ENCODE assay signal across 1 cellular context in the genomic region with DNA sequence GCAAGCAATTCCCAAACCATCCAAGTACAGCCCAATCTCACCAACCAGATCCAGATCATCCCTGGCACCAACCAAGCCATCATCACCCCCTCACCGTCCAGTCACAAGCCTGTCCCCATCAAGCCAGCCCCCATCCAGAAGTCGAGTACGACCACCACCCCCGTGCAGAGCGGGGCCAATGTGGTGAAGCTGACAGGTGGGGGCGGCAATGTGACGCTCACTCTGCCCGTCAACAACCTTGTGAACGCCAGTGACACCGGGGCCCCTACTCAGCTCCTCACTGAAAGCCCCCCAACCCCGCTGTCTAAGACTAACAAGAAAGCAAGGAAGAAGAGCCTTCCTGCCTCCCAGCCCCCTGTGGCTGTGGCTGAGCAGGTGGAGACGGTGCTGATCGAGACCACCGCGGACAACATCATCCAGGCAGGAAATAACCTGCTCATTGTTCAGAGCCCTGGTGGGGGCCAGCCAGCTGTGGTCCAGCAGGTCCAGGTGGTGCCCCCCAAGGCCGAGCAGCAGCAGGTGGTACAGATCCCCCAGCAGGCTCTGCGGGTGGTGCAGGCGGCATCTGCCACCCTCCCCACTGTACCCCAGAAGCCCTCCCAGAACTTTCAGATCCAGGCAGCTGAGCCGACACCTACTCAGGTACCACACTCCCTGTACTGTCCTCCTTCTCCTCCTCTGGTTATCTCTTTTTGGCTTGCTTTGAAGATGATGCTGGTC.
TF ChIP-seq lines count a peak whose summit lies in the region.

No MANE protein-coding gene starts in this region.

TF ChIP-seq in GM12878, 131 proteins besides CTCF, POLR2A, EP300 and RAD21:
- no peak for TF ChIP-seq MTA2 (IDR thresholded peaks at IDR 0.05; ENCODE audit: low read depth)
- TF ChIP-seq, protein P1, sequence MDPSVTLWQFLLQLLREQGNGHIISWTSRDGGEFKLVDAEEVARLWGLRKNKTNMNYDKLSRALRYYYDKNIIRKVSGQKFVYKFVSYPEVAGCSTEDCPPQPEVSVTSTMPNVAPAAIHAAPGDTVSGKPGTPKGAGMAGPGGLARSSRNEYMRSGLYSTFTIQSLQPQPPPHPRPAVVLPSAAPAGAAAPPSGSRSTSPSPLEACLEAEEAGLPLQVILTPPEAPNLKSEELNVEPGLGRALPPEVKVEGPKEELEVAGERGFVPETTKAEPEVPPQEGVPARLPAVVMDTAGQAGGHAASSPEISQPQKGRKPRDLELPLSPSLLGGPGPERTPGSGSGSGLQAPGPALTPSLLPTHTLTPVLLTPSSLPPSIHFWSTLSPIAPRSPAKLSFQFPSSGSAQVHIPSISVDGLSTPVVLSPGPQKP (IDR thresholded peaks at IDR 0.05; ENCODE audit: low read depth, low read length), result no peak
- TF ChIP-seq, protein P2, sequence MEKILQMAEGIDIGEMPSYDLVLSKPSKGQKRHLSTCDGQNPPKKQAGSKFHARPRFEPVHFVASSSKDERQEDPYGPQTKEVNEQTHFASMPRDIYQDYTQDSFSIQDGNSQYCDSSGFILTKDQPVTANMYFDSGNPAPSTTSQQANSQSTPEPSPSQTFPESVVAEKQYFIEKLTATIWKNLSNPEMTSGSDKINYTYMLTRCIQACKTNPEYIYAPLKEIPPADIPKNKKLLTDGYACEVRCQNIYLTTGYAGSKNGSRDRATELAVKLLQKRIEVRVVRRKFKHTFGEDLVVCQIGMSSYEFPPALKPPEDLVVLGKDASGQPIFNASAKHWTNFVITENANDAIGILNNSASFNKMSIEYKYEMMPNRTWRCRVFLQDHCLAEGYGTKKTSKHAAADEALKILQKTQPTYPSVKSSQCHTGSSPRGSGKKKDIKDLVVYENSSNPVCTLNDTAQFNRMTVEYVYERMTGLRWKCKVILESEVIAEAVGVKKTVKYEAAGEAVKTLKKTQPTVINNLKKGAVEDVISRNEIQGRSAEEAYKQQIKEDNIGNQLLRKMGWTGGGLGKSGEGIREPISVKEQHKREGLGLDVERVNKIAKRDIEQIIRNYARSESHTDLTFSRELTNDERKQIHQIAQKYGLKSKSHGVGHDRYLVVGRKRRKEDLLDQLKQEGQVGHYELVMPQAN (conservative IDR thresholded peaks at IDR 0.05), result no peak
- TF ChIP-seq, protein P3, sequence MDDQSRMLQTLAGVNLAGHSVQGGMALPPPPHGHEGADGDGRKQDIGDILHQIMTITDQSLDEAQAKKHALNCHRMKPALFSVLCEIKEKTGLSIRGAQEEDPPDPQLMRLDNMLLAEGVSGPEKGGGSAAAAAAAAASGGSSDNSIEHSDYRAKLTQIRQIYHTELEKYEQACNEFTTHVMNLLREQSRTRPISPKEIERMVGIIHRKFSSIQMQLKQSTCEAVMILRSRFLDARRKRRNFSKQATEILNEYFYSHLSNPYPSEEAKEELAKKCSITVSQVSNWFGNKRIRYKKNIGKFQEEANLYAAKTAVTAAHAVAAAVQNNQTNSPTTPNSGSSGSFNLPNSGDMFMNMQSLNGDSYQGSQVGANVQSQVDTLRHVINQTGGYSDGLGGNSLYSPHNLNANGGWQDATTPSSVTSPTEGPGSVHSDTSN (IDR thresholded peaks at IDR 0.05; ENCODE audit: insufficient replicate concordance, low read depth, low read length), result no peak
- TF ChIP-seq EZH2 (IDR thresholded peaks at IDR 0.05; ENCODE audit: borderline replicate concordance, control insufficient read depth, low read depth, low read length), result no peak
- TF ChIP-seq ETV6 (conservative IDR thresholded peaks at IDR 0.05 in 1 of 2, IDR thresholded peaks at IDR 0.05 in 1 of 2; ENCODE audit: borderline replicate concordance in 1 of 2, low read depth in 1 of 2), result no peak
- TF ChIP-seq, protein P4, sequence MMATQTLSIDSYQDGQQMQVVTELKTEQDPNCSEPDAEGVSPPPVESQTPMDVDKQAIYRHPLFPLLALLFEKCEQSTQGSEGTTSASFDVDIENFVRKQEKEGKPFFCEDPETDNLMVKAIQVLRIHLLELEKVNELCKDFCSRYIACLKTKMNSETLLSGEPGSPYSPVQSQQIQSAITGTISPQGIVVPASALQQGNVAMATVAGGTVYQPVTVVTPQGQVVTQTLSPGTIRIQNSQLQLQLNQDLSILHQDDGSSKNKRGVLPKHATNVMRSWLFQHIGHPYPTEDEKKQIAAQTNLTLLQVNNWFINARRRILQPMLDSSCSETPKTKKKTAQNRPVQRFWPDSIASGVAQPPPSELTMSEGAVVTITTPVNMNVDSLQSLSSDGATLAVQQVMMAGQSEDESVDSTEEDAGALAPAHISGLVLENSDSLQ (IDR thresholded peaks at IDR 0.05), result no peak
- no peak for TF ChIP-seq RFX5 (IDR thresholded peaks at IDR 0.05; ENCODE audit: low read depth, low read length)
- TF ChIP-seq IKZF1 (conservative IDR thresholded peaks at IDR 0.05), result no peak
- TF ChIP-seq, protein P5, sequence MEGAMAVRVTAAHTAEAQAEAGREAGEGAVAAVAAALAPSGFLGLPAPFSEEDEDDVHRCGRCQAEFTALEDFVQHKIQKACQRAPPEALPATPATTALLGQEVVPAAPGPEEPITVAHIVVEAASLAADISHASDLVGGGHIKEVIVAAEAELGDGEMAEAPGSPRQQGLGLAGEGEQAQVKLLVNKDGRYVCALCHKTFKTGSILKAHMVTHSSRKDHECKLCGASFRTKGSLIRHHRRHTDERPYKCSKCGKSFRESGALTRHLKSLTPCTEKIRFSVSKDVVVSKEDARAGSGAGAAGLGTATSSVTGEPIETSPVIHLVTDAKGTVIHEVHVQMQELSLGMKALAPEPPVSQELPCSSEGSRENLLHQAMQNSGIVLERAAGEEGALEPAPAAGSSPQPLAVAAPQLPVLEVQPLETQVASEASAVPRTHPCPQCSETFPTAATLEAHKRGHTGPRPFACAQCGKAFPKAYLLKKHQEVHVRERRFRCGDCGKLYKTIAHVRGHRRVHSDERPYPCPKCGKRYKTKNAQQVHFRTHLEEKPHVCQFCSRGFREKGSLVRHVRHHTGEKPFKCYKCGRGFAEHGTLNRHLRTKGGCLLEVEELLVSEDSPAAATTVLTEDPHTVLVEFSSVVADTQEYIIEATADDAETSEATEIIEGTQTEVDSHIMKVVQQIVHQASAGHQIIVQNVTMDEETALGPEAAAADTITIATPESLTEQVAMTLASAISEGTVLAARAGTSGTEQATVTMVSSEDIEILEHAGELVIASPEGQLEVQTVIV (IDR thresholded peaks at IDR 0.05; ENCODE audit: borderline replicate concordance, partially characterized antibody), result no peak
- TF ChIP-seq, protein P6, sequence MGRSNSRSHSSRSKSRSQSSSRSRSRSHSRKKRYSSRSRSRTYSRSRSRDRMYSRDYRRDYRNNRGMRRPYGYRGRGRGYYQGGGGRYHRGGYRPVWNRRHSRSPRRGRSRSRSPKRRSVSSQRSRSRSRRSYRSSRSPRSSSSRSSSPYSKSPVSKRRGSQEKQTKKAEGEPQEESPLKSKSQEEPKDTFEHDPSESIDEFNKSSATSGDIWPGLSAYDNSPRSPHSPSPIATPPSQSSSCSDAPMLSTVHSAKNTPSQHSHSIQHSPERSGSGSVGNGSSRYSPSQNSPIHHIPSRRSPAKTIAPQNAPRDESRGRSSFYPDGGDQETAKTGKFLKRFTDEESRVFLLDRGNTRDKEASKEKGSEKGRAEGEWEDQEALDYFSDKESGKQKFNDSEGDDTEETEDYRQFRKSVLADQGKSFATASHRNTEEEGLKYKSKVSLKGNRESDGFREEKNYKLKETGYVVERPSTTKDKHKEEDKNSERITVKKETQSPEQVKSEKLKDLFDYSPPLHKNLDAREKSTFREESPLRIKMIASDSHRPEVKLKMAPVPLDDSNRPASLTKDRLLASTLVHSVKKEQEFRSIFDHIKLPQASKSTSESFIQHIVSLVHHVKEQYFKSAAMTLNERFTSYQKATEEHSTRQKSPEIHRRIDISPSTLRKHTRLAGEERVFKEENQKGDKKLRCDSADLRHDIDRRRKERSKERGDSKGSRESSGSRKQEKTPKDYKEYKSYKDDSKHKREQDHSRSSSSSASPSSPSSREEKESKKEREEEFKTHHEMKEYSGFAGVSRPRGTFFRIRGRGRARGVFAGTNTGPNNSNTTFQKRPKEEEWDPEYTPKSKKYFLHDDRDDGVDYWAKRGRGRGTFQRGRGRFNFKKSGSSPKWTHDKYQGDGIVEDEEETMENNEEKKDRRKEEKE (IDR thresholded peaks at IDR 0.05), result no peak
- no peak for TF ChIP-seq SMAD1 (IDR thresholded peaks at IDR 0.05; ENCODE audit: low read depth, partially characterized antibody)
